8 cellular contexts compared by ENCODE assay signal in the genomic region with DNA sequence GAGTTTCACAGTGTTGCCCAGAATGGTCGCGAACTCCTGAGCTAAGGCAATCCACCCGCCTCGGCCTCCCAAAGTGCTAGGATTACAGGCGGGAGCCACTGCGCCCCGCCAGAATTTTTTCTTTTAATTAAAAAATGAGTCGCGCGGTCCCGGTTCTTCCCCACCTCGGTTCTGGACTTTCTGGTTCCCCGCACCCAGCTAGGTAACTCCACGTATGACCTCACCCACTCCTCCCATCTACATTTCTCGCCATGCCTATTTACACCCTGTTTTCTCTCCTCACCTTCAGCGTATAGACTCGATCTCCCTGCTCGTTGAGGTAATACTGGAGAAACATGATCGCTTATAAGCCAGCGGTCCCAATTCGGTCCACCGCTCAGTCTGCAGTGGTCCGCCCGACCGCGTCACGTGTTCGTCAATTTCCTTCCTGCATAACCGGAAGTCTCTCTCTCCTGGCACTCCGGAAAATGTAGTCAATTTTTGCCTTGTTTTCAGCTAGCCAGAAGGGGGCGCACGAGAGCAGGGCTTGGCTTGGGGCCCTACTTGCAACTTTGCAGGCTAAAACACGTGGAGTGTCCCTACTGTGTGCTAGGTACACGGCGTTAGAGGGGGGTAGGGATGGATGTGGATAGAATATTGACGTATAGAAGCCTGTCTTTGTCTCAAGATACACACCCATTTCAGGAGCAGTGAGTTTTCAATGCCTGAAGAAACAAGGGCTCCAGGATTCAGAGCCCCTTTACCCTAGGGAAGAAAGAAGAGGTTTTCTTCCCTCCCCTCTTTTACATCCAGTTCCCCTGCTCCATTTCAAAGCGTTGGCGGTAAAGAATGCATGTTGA. TPM values are rescaled to one million over a fixed set of nuclear protein-coding genes. Genes with fewer than 3 reads are reported as not detected.
DNase-seq lines count a peak whose midpoint lies in the region; TF ChIP-seq lines count a peak whose summit lies in the region.

TSS of gene NOP10 (minus strand) at position 400 of the 839 bp plus-strand sequence. CDS start at position 337, 63 bp downstream.
A gene with protein sequence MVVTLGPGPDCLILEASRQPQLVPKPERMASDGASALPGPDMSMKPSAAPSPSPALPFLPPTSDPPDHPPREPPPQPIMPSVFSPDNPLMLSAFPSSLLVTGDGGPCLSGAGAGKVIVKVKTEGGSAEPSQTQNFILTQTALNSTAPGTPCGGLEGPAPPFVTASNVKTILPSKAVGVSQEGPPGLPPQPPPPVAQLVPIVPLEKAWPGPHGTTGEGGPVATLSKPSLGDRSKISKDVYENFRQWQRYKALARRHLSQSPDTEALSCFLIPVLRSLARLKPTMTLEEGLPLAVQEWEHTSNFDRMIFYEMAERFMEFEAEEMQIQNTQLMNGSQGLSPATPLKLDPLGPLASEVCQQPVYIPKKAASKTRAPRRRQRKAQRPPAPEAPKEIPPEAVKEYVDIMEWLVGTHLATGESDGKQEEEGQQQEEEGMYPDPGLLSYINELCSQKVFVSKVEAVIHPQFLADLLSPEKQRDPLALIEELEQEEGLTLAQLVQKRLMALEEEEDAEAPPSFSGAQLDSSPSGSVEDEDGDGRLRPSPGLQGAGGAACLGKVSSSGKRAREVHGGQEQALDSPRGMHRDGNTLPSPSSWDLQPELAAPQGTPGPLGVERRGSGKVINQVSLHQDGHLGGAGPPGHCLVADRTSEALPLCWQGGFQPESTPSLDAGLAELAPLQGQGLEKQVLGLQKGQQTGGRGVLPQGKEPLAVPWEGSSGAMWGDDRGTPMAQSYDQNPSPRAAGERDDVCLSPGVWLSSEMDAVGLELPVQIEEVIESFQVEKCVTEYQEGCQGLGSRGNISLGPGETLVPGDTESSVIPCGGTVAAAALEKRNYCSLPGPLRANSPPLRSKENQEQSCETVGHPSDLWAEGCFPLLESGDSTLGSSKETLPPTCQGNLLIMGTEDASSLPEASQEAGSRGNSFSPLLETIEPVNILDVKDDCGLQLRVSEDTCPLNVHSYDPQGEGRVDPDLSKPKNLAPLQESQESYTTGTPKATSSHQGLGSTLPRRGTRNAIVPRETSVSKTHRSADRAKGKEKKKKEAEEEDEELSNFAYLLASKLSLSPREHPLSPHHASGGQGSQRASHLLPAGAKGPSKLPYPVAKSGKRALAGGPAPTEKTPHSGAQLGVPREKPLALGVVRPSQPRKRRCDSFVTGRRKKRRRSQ (plus strand): TSS at position 579 of the 839 bp plus-strand sequence. CDS start 382 bp downstream, outside the sequence.

- peak within 1 kb of the TSS; percentile 55 for H3K27ac Mint-ChIP-seq in HFFc6
- H3K27ac Mint-ChIP-seq in glutamatergic neuron (ENCODE audit: unreplicated experiment) = peak within 1 kb of the TSS; percentile 71
- H3K27ac Mint-ChIP-seq in osteocyte (ENCODE audit: unreplicated experiment) = no peak within 1 kb of the TSS

- H3K27me3 ChIP-seq in thymus (ENCODE audit: control insufficient read depth, insufficient read depth) = no peaks in the 10 kb centered on the region

- H3K4me1 ChIP-seq in thymus (ENCODE audit: control insufficient read depth, insufficient read depth, low read length) = peaks cover 6% of the 10 kb centered on the region

- POLR2A ChIA-PET in GM10248 (lab: Yijun Ruan, JAX) = interaction anchor here (0.9 kb wide), 1 partner anchor 9 kb away, joined by 3 read pairs; no protein-coding TSS in a partner anchor

- DNase-seq in GM10248 (ENCODE audit: extremely low spot score) = peak; percentile 82
- peak; percentile 91 for DNase-seq in HFFc6
- peak; percentile 95 for DNase-seq in NB4 (ENCODE audit: low read depth)
- peak; percentile 90 for DNase-seq in SK-N-DZ (ENCODE audit: low spot score)
- DNase-seq in activated naive CD4-positive, alpha-beta T cell treated with anti-CD3 and anti-CD28 coated beads, Interleukin-2, amount 50 U/mL, for 16 hours = peak; percentile 92
- DNase-seq in glutamatergic neuron = peak; percentile 94
- DNase-seq in osteocyte (ENCODE audit: extremely low spot score, unreplicated experiment) = peak; percentile 96

- H3K9me3 Mint-ChIP-seq in HFFc6 (peaks cover 4% of the 10 kb centered on the region), glutamatergic neuron (ENCODE audit: unreplicated experiment) (peaks cover 3% of the 10 kb centered on the region), osteocyte (ENCODE audit: unreplicated experiment) (no peaks in the 10 kb centered on the region)

- TF ChIP-seq CTCF in GM10248 (IDR thresholded peaks at IDR 0.05; ENCODE audit: control extremely low read depth, extremely low read depth, low read depth, missing control alignments) (peak; percentile 94), HFFc6 (IDR thresholded peaks at IDR 0.05) (peak; percentile 99), NB4 (IDR thresholded peaks at IDR 0.05; ENCODE audit: low read depth, low read length) (peak; percentile 75), glutamatergic neuron (IDR thresholded peaks at IDR 0.05; ENCODE audit: partially characterized antibody, unreplicated experiment) (peak; percentile 98), osteocyte (IDR thresholded peaks at IDR 0.05) (peak; percentile 95)

- H3K36me3 Mint-ChIP-seq in HFFc6 (ENCODE audit: low read depth) (peaks cover 18% of the 10 kb centered on the region), glutamatergic neuron (ENCODE audit: unreplicated experiment) (peaks cover 2% of the 10 kb centered on the region), osteocyte (ENCODE audit: unreplicated experiment) (peaks cover 15% of the 10 kb centered on the region)

- H3K36me3 ChIP-seq in thymus (ENCODE audit: control insufficient read depth, insufficient read depth) = peaks cover 7% of the 10 kb centered on the region

- peak within 1 kb of the TSS; percentile 92 for H3K27ac ChIP-seq in thymus (ENCODE audit: low read depth)

- no peak within 1 kb of the TSS for H3K4me3 Mint-ChIP-seq in HFFc6
- H3K4me3 Mint-ChIP-seq in glutamatergic neuron (ENCODE audit: unreplicated experiment) = peak within 1 kb of the TSS; percentile 95
- H3K4me3 Mint-ChIP-seq in osteocyte (ENCODE audit: unreplicated experiment) = no peak within 1 kb of the TSS

- peak; percentile 91 for TF ChIP-seq POLR2A in NB4 (IDR thresholded peaks at IDR 0.05; ENCODE audit: extremely low read depth, insufficient read length)

- H3K27me3 Mint-ChIP-seq in HFFc6 (ENCODE audit: insufficient read depth) (peaks cover 5% of the 10 kb centered on the region; the same call in 1 of the 2 replicates), glutamatergic neuron (ENCODE audit: unreplicated experiment) (no peaks in the 10 kb centered on the region), osteocyte (ENCODE audit: unreplicated experiment) (no peaks in the 10 kb centered on the region)

- no peaks in the 10 kb centered on the region for H3K9me3 ChIP-seq in thymus (ENCODE audit: control insufficient read depth)

- H3K4me1 Mint-ChIP-seq in HFFc6 (ENCODE audit: low read depth) (peaks cover 17% of the 10 kb centered on the region), glutamatergic neuron (ENCODE audit: low read depth, unreplicated experiment) (peaks cover 6% of the 10 kb centered on the region), osteocyte (ENCODE audit: unreplicated experiment) (peaks cover 34% of the 10 kb centered on the region)

- CTCF ChIA-PET in GM10248 (lab: Yijun Ruan, JAX) = interaction anchor here (0.8 to 3.5 kb wide), 22 partner anchors 9 to 245 kb away, joined by 3 to 33 read pairs (median 4); partner anchors contain the start of gene LPCAT4

- H3K4me3 ChIP-seq in NB4 (ENCODE audit: low read depth, low read length) = peak within 1 kb of the TSS; percentile 100
- H3K4me3 ChIP-seq in thymus (ENCODE audit: low read length) = peak within 1 kb of the TSS; percentile 95

- 3% methylated on average over 38 of the region's 38 CpGs for WGBS in thymus

RNA-seq across cellular contexts. Expression of gene NOP10, which starts in this region (rescaled TPM):
- total RNA-seq in HFFc6 (2021; fragmentation: NEBNext Ultra II Directional; extraction: Animal tissue kit (Norgen Biotek cat#: 25700)) = 100 to 1,000 TPM; 183 to 226 (median 200) TPM
- polyA plus RNA-seq in SK-N-DZ (2014; cell fraction: cytosol; rRNA removed) = 215 and 240 TPM in 2 replicates
- polyA plus RNA-seq in SK-N-DZ (2014; cell fraction: nucleus; rRNA removed) = 185 and 209 TPM in 2 replicates
- total RNA-seq in glutamatergic neuron (ENCODE audit: unreplicated experiment) (137 TPM), osteocyte (200 and 205 TPM in 2 replicates)
- 255 TPM for polyA plus RNA-seq in thymus

RNA-seq across cellular contexts. Expression of the second gene that starts in this region (rescaled TPM):
- total RNA-seq in HFFc6 (2021; fragmentation: NEBNext Ultra II Directional; extraction: Animal tissue kit (Norgen Biotek cat#: 25700)) = not detected
- 0.03 TPM in 1 of 2 replicates, not detected in the other for polyA plus RNA-seq in SK-N-DZ (2014; cell fraction: cytosol; rRNA removed)
- 0.12 TPM in 1 of 2 replicates, not detected in the other for polyA plus RNA-seq in SK-N-DZ (2014; cell fraction: nucleus; rRNA removed)
- total RNA-seq in glutamatergic neuron (ENCODE audit: unreplicated experiment) = not detected
- total RNA-seq in osteocyte = not detected in 2 replicates
- polyA plus RNA-seq in thymus = 0.02 TPM

Comparison
In these comparisons a context has a peak if more than half of its experiments do, and no peak if none do; other contexts are left out.
1. Peak in every context shown above with its lines: DNase-seq, H3K4me3 ChIP-seq and H3K27ac ChIP-seq.